8 cellular contexts compared by ENCODE assay signal in genomic region chr15:59104912-59105732, GRCh38. TPM values are rescaled to one million over a fixed set of nuclear protein-coding genes. Genes with fewer than 3 reads are reported as not detected.
DNase-seq lines count a peak whose midpoint lies in the region; ATAC-seq and TF ChIP-seq lines count a peak whose summit lies in the region.

Gene CCNB2, plus strand, starts transcription at chr15:59105146. Its CDS starts 123 bp downstream, at chr15:59105269.

- intact Hi-C loops in activated T-helper 2 cell treated with anti-CD3 and anti-CD28 coated beads, Interferon-gamma antibody, Interleukin-2, Interleukin-4, amounts not matched to agents 10 μg/mL and 5 μg/mL and 100 μg/mL, durations not matched to agents 14 hours and 24 hours and 36 hours (cut with micrococcal nuclease): loop anchor here (1.0 to 10.0 kb wide), 3 partner anchors 125 to 550 kb away; partner anchors contain the start of genes GTF2A2 and SLTM

- H3K27ac ChIP-seq in H9 (ENCODE audit: insufficient read length, low read depth, low read length): peak within 1 kb of the TSS; percentile 38

- no peaks in the 10 kb centered on the region for H3K27me3 ChIP-seq in H9 (ENCODE audit: insufficient read depth, low read length)

- H2BK15ac ChIP-seq in H9 (ENCODE audit: low read depth, low read length): no peak within 1 kb of the TSS

- no peaks in the 10 kb centered on the region for H3K9me3 ChIP-seq in ES-I3 (ENCODE audit: control insufficient read depth, insufficient read depth, low read length)
- no peaks in the 10 kb centered on the region for H3K9me3 ChIP-seq in H9 (ENCODE audit: control insufficient read depth, low read depth, low read length)

- H4K20me1 ChIP-seq in H9 (ENCODE audit: control insufficient read depth, insufficient read depth, insufficient read length): no peaks in the 10 kb centered on the region

- peak within 1 kb of the TSS; percentile 94 for H2AFZ ChIP-seq in H9 (ENCODE audit: low read length)

- no peak within 1 kb of the TSS for H4K8ac ChIP-seq in H9 (replicated peaks; ENCODE audit: insufficient read length, low read depth, low read length)

- H3K9ac ChIP-seq in ES-I3 (ENCODE audit: low read depth, low read length) (peak within 1 kb of the TSS; percentile 90), H9 (ENCODE audit: extremely low read depth, insufficient read length, low read length) (peak within 1 kb of the TSS; percentile 83)

- no peak within 1 kb of the TSS for H3K56ac ChIP-seq in H9 (ENCODE audit: insufficient read length, low read depth, low read length)

- H3K4me1 ChIP-seq in ES-I3 (ENCODE audit: insufficient read depth, low read length): peaks cover 4% of the 10 kb centered on the region; the same call in 1 of the 2 replicates
- no peaks in the 10 kb centered on the region for H3K4me1 ChIP-seq in H9 (ENCODE audit: insufficient read depth, low read length)

- H2BK120ac ChIP-seq in H9 (ENCODE audit: low read depth, low read length, poor library complexity, severe bottlenecking): no peak within 1 kb of the TSS

- peak within 1 kb of the TSS; percentile 95 to 98 for H3K4me3 Mint-ChIP-seq in H9
- H3K4me3 Mint-ChIP-seq in activated T-helper 2 cell treated with anti-CD3 and anti-CD28 coated beads, Interferon-gamma antibody, Interleukin-2, Interleukin-4, amounts not matched to agents 10 μg/mL and 5 μg/mL and 100 μg/mL, durations not matched to agents 14 hours and 24 hours and 36 hours (ENCODE audit: low read depth): peak within 1 kb of the TSS; percentile 96
- H3K4me3 Mint-ChIP-seq in nephron: peak within 1 kb of the TSS; percentile 90 to 94 (median 92)

- H3K9me3 Mint-ChIP-seq in H9 (no peaks in the 10 kb centered on the region), nephron (no peaks in the 10 kb centered on the region)
- no peaks in the 10 kb centered on the region for H3K9me3 Mint-ChIP-seq in activated T-helper 2 cell treated with anti-CD3 and anti-CD28 coated beads, Interferon-gamma antibody, Interleukin-2, Interleukin-4, amounts not matched to agents 10 μg/mL and 5 μg/mL and 100 μg/mL, durations not matched to agents 14 hours and 24 hours and 36 hours

- H3K18ac ChIP-seq in H9 (ENCODE audit: insufficient read length, low read depth, low read length): peak within 1 kb of the TSS; percentile 97

- no peaks in the 10 kb centered on the region for H3K79me1 ChIP-seq in H9 (ENCODE audit: insufficient read depth, low read depth, low read length, poor library complexity, severe bottlenecking)

- TF ChIP-seq POLR2A in Raji (IDR thresholded peaks at IDR 0.05; ENCODE audit: insufficient read depth, low read depth, low read length): peak; percentile 96

- peak within 1 kb of the TSS; percentile 97; the same call in 1 of the 2 replicates for H3K14ac ChIP-seq in H9 (ENCODE audit: insufficient read depth, low read length)

- no peak within 1 kb of the TSS for H2BK12ac ChIP-seq in H9 (ENCODE audit: insufficient read length, low read depth, low read length)

- H3K4me1 Mint-ChIP-seq in H9 (peaks cover 8 to 13% of the 10 kb centered on the region in 2 experiments), nephron (peaks cover 13% of the 10 kb centered on the region)
- H3K4me1 Mint-ChIP-seq in activated T-helper 2 cell treated with anti-CD3 and anti-CD28 coated beads, Interferon-gamma antibody, Interleukin-2, Interleukin-4, amounts not matched to agents 10 μg/mL and 5 μg/mL and 100 μg/mL, durations not matched to agents 14 hours and 24 hours and 36 hours (ENCODE audit: low read depth): peaks cover 22% of the 10 kb centered on the region

- TF ChIP-seq CTCF in H9 (conservative IDR thresholded peaks at IDR 0.05) (no peak), fibroblast of pulmonary artery (IDR thresholded peaks at IDR 0.05; ENCODE audit: low read length, missing control alignments) (no peak), nephron (IDR thresholded peaks at IDR 0.05; ENCODE audit: unreplicated experiment in 3 of 3) (no peak)

- H3K36me3 Mint-ChIP-seq in H9 (ENCODE audit: insufficient read depth in 1 of 3, low read depth in 3 of 3): peaks cover 23 to 33% (median 31%) of the 10 kb centered on the region in 3 experiments
- peaks cover 38% of the 10 kb centered on the region for H3K36me3 Mint-ChIP-seq in activated T-helper 2 cell treated with anti-CD3 and anti-CD28 coated beads, Interferon-gamma antibody, Interleukin-2, Interleukin-4, amounts not matched to agents 10 μg/mL and 5 μg/mL and 100 μg/mL, durations not matched to agents 14 hours and 24 hours and 36 hours (ENCODE audit: low read depth)
- H3K36me3 Mint-ChIP-seq in nephron (ENCODE audit: low read depth): peaks cover 26% of the 10 kb centered on the region

- H3K36me3 ChIP-seq in ES-I3 (ENCODE audit: insufficient read depth, low read length): peaks cover 8% of the 10 kb centered on the region; the same call in 1 of the 2 replicates

- peak; percentile 94 for DNase-seq in H9
- DNase-seq in M059J (ENCODE audit: low read depth): peak; percentile 95
- DNase-seq in activated T-helper 2 cell treated with anti-CD3 and anti-CD28 coated beads, Interferon-gamma antibody, Interleukin-2, Interleukin-4, amounts not matched to agents 10 μg/mL and 5 μg/mL and 100 μg/mL, durations not matched to agents 14 hours and 24 hours and 36 hours (ENCODE audit: low spot score): peak; percentile 86
- DNase-seq in fibroblast of pulmonary artery (ENCODE audit: low read depth): peak; percentile 95
- DNase-seq in stimulated activated naive CD8-positive, alpha-beta T cell treated with anti-CD3 and anti-CD28 coated beads, Interleukin-15, Interleukin-2, amounts not matched to agents 100 U/mL and 50 U/mL, for 24 hours: peak; percentile 78

- H3K27ac Mint-ChIP-seq in H9 (peak within 1 kb of the TSS; percentile 97 to 99 (median 98)), nephron (peak within 1 kb of the TSS; percentile 97 to 99 (median 98))
- H3K27ac Mint-ChIP-seq in activated T-helper 2 cell treated with anti-CD3 and anti-CD28 coated beads, Interferon-gamma antibody, Interleukin-2, Interleukin-4, amounts not matched to agents 10 μg/mL and 5 μg/mL and 100 μg/mL, durations not matched to agents 14 hours and 24 hours and 36 hours: peak within 1 kb of the TSS; percentile 99

- H2BK20ac ChIP-seq in H9 (ENCODE audit: low read depth, low read length, poor library complexity, severe bottlenecking): no peak within 1 kb of the TSS

- peak within 1 kb of the TSS; percentile 81 for H3K4me2 ChIP-seq in H9 (ENCODE audit: insufficient read depth, insufficient read length, low read length)

- no peak within 1 kb of the TSS; the same call in 1 of the 2 replicates for H3K4ac ChIP-seq in H9 (ENCODE audit: low read depth, low read length)

- no peaks in the 10 kb centered on the region for H3K27me3 Mint-ChIP-seq in H9 (ENCODE audit: low read depth)
- no peaks in the 10 kb centered on the region for H3K27me3 Mint-ChIP-seq in activated T-helper 2 cell treated with anti-CD3 and anti-CD28 coated beads, Interferon-gamma antibody, Interleukin-2, Interleukin-4, amounts not matched to agents 10 μg/mL and 5 μg/mL and 100 μg/mL, durations not matched to agents 14 hours and 24 hours and 36 hours (ENCODE audit: low read depth)
- H3K27me3 Mint-ChIP-seq in nephron (ENCODE audit: low read depth): no peaks in the 10 kb centered on the region

- H3K23me2 ChIP-seq in H9 (ENCODE audit: insufficient read length, low read depth, low read length, poor library complexity, severe bottlenecking): peaks cover 9% of the 10 kb centered on the region

- H2BK5ac ChIP-seq in H9 (ENCODE audit: insufficient read length, low read length): no peak within 1 kb of the TSS

- H3K4me3 ChIP-seq in fibroblast of pulmonary artery (replicated peaks; ENCODE audit: low read depth, low read length): peak within 1 kb of the TSS; percentile 89

- no peak within 1 kb of the TSS for H2AK5ac ChIP-seq in H9 (ENCODE audit: insufficient read length, low read length)

- H3T11ph ChIP-seq in H9 (ENCODE audit: low read length): peak within 1 kb of the TSS; percentile 38

- H4K5ac ChIP-seq in H9 (ENCODE audit: insufficient read length, low read depth, low read length): peak within 1 kb of the TSS; percentile 11

- H3K79me2 ChIP-seq in H9 (ENCODE audit: insufficient read depth, low read length): no peaks in the 10 kb centered on the region

- ATAC-seq in stimulated activated naive CD8-positive, alpha-beta T cell treated with anti-CD3 and anti-CD28 coated beads, Interleukin-15, Interleukin-2, amounts not matched to agents 100 U/mL and 50 U/mL, for 24 hours: peak; percentile 100

- H3K23ac ChIP-seq in H9 (ENCODE audit: insufficient read length, low read depth, low read length): no peak within 1 kb of the TSS

- no CpG with 5 or more reads among the region's 57 CpGs for WGBS in H9 (ENCODE audit: extremely low coverage, insufficient read length, low lambda C conversion rate)

- no peak within 1 kb of the TSS for H4K91ac ChIP-seq in H9 (ENCODE audit: insufficient read length, low read depth, low read length)

RNA-seq across cellular contexts. Expression of gene CCNB2, which starts in this region (rescaled TPM):
- total RNA-seq in H9 (2021): 119 and 122 TPM in 2 replicates
- total RNA-seq in M059J (2014; rRNA removed; shearing (Covaris generic)): 164 and 165 TPM in 2 replicates
- 57.5 and 59.2 TPM in 2 replicates for total RNA-seq in activated T-helper 2 cell treated with anti-CD3 and anti-CD28 coated beads, Interferon-gamma antibody, Interleukin-2, Interleukin-4, amounts not matched to agents 10 μg/mL and 5 μg/mL and 100 μg/mL, durations not matched to agents 14 hours and 24 hours and 36 hours

Comparison
In these comparisons a context has a peak if more than half of its experiments do, and no peak if none do; other contexts are left out.
1. Peak in every context shown above with its lines: DNase-seq, ATAC-seq, H3K4me3 ChIP-seq and H3K27ac ChIP-seq.